Comparison of ENCODE assay signal across 26 cellular contexts in the genomic region with DNA sequence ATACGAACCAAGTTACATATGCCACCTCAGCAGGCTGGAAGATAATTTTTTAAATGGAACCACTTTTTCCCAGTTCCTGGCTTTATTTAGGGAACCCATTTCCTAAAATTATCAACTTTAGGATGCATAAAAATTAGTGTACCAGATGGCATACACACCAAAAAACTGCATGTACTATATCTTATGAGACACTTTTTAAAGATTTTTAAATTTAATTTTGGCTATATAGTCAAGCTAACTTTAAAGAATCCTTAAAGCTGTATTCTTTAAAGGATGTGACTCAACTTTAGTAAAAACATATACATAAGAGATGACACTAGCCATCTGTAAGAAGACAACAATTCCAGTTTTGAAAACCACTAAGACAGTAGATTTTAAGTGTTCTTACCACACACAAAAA.
"Had no signal": no experiment of that assay in that cellular context is flagged by ENCODE, and none has a peak within 500 bp of the region (broad histone marks: within the 10 kb centered on the region; RNA-seq: fewer than 3 reads in every experiment).

No MANE protein-coding gene starts in this region.

- H3K4me3 ChIP-seq: colonic mucosa, coronary artery, dorsolateral prefrontal cortex, esophagus muscularis mucosa, esophagus squamous epithelium, gastrocnemius medialis, gastroesophageal sphincter had no signal

- H3K9me3 ChIP-seq: colonic mucosa, esophagus muscularis mucosa, esophagus squamous epithelium, gastrocnemius medialis, gastroesophageal sphincter had no signal

- H3K4me1 ChIP-seq: colonic mucosa, esophagus muscularis mucosa, esophagus squamous epithelium, foreskin keratinocyte, gastrocnemius medialis, gastroesophageal sphincter had no signal

- FAIRE-seq: colon, endometrium, endothelial cell of umbilical vein, frontal cortex had no signal

- H3K27ac ChIP-seq: colonic mucosa, coronary artery, epithelial cell of prostate, esophagus muscularis mucosa, esophagus squamous epithelium, foreskin keratinocyte, gastrocnemius medialis, gastroesophageal sphincter had no signal

- ATAC-seq: effector memory CD8-positive, alpha-beta T cell; esophagus mucosa; foreskin keratinocyte; gastrocnemius medialis; gastroesophageal sphincter had no signal

- H3K36me3 ChIP-seq: colonic mucosa, esophagus muscularis mucosa, esophagus squamous epithelium, gastrocnemius medialis, gastroesophageal sphincter had no signal

- H3K27me3 ChIP-seq: colonic mucosa, dorsolateral prefrontal cortex, esophagus muscularis mucosa, esophagus squamous epithelium, gastrocnemius medialis, gastroesophageal sphincter had no signal

- DNase-seq: colonic mucosa; cortex of kidney; dermis blood vessel endothelial cell; dorsolateral prefrontal cortex; effector CD4-positive, alpha-beta T cell; effector CD8-positive, alpha-beta T cell; effector memory CD4-positive, alpha-beta T cell; effector memory CD8-positive, alpha-beta T cell; endodermal cell; erythroblast; esophagus squamous epithelium; foreskin fibroblast; foreskin keratinocyte; foreskin melanocyte; gastrocnemius medialis; glutamatergic neuron; head of caudate nucleus had no signal
